In genomic region chr12:32548691-32549412, GRCh38 we compare ENCODE assay signal across 11 cellular contexts.
DNase-seq lines count a peak whose midpoint lies in the region; ATAC-seq, FAIRE-seq and TF ChIP-seq lines count a peak whose summit lies in the region.
"Had no signal": no experiment of that assay in that cellular context is flagged by ENCODE, and none has a peak within 500 bp of the region (broad histone marks: within the 10 kb centered on the region; RNA-seq: fewer than 3 reads in every experiment).

No MANE protein-coding gene starts in this region.

- H3K27me3 Mint-ChIP-seq in activated B cell treated with CpG ODN at 0.5 μM for 24 hours, result no peaks in the 10 kb centered on the region
- H3K27me3 Mint-ChIP-seq in T-helper 2 cell treated with Interferon-gamma antibody and Interleukin-4, amounts not matched to agents 5 μg/mL and 100 μg/mL, for 36 hours (ENCODE audit: low read depth), result no peaks in the 10 kb centered on the region

- no peaks in the 10 kb centered on the region for H3K9me3 Mint-ChIP-seq in activated B cell treated with CpG ODN at 0.5 μM for 24 hours
- H3K9me3 Mint-ChIP-seq in T-helper 2 cell treated with Interferon-gamma antibody and Interleukin-4, amounts not matched to agents 5 μg/mL and 100 μg/mL, for 36 hours, result no peaks in the 10 kb centered on the region

- H3K9me3 ChIP-seq in pancreas (no peaks in the 10 kb centered on the region), WERI-Rb-1 (ENCODE audit: severe bottlenecking) (no peaks in the 10 kb centered on the region)

- CTCF ChIA-PET in activated B cell treated with CpG ODN at 0.5 μM for 24 hours (lab: Charles Lee), result interaction anchor here (1.1 kb wide), 1 partner anchor 16 kb away, joined by 3 read pairs; no protein-coding TSS in a partner anchor

- peaks cover 48% of the 10 kb centered on the region for H3K4me1 Mint-ChIP-seq in activated B cell treated with CpG ODN at 0.5 μM for 24 hours
- no peaks in the 10 kb centered on the region for H3K4me1 Mint-ChIP-seq in T-helper 2 cell treated with Interferon-gamma antibody and Interleukin-4, amounts not matched to agents 5 μg/mL and 100 μg/mL, for 36 hours (ENCODE audit: low read depth)

- no peak for TF ChIP-seq CTCF in activated B cell treated with CpG ODN at 0.5 μM for 24 hours (IDR thresholded peaks at IDR 0.05)
- TF ChIP-seq CTCF in foreskin keratinocyte (conservative IDR thresholded peaks at IDR 0.05), result no peak
- no peak for TF ChIP-seq CTCF in pancreas (IDR thresholded peaks at IDR 0.05)
- TF ChIP-seq CTCF in WERI-Rb-1 (IDR thresholded peaks at IDR 0.05; ENCODE audit: low read depth, low read length), result no peak

- H3K27me3 ChIP-seq in foreskin keratinocyte, result no peaks in the 10 kb centered on the region
- no peaks in the 10 kb centered on the region for H3K27me3 ChIP-seq in pancreas
- no peaks in the 10 kb centered on the region for H3K27me3 ChIP-seq in WERI-Rb-1 (ENCODE audit: insufficient read depth, low read depth, severe bottlenecking)

- POLR2A ChIA-PET in activated B cell treated with CpG ODN at 0.5 μM for 24 hours (lab: Charles Lee), result no interaction called here

- ATAC-seq in activated B cell treated with CpG ODN at 0.5 μM for 24 hours (ENCODE audit: low read depth) (no peak), foreskin keratinocyte (peak; percentile 23), pancreas (peak; percentile 57 to 77 (median 68))

- H3K36me3 ChIP-seq in pancreas (no peaks in the 10 kb centered on the region), WERI-Rb-1 (no peaks in the 10 kb centered on the region)

- H3K4me1 ChIP-seq in foreskin keratinocyte, result peaks cover 4% of the 10 kb centered on the region
- H3K4me1 ChIP-seq in pancreas, result peaks cover 8 to 38% (median 9%) of the 10 kb centered on the region in 3 donors

- intact Hi-C loops in activated B cell treated with CpG ODN at 0.5 μM for 24 hours (cut with micrococcal nuclease) (loop anchor here (10.0 kb wide), 1 partner anchor 894 kb away; the partner anchor contains the start of gene ETFBKMT), pancreas (cut with DNase I) (no loop called here)

- H3K27ac ChIP-seq in foreskin keratinocyte (no peak overlapping the region), pancreas (peak overlapping the region in 2 of 4 donors; percentile 41 to 43), WERI-Rb-1 (no peak overlapping the region)

- H3K4me3 ChIP-seq in pancreas, result no peak overlapping the region
- H3K4me3 ChIP-seq in WERI-Rb-1 (ENCODE audit: low read depth, low read length), result no peak overlapping the region

- 25 to 31% methylated on average over 8 of the region's 8 CpGs for WGBS in pancreas, 2 donors

- DNase-seq in AG08395 (ENCODE audit: low spot score), result peak; percentile 73
- no peak for DNase-seq in activated B cell treated with CpG ODN at 0.5 μM for 24 hours
- DNase-seq in foreskin keratinocyte, result no peak
- DNase-seq in pancreas, result peak in 3 of 6 donors; percentile 30 to 40 (median 31)
- DNase-seq in activated CD8-positive, alpha-beta memory T cell treated with anti-CD3 and anti-CD28 coated beads, Interleukin-2, amount 50 U/mL, for 48 hours, result no peak
- no peak for DNase-seq in SIG-M5 treated with dmso at 0.1 percent for 504 hours (lab: John Stamatoyannopoulos, UW; ENCODE audit: unreplicated experiment)
- no peak for DNase-seq in WERI-Rb-1
- DNase-seq in T-helper 2 cell treated with Interferon-gamma antibody and Interleukin-4, amounts not matched to agents 5 μg/mL and 100 μg/mL, for 36 hours (ENCODE audit: low spot score), result no peak
- DNase-seq: NCI-H1092; stimulated activated CD4-positive, alpha-beta T cell treated with anti-CD3 and anti-CD28 coated beads, Interleukin-4, amount 100 ng/mL, for 24 hours had no signal

- peak overlapping the region; percentile 19 for H3K27ac Mint-ChIP-seq in activated B cell treated with CpG ODN at 0.5 μM for 24 hours
- no peak overlapping the region for H3K27ac Mint-ChIP-seq in T-helper 2 cell treated with Interferon-gamma antibody and Interleukin-4, amounts not matched to agents 5 μg/mL and 100 μg/mL, for 36 hours

- no peak overlapping the region for H3K4me3 Mint-ChIP-seq in activated B cell treated with CpG ODN at 0.5 μM for 24 hours
- no peak overlapping the region for H3K4me3 Mint-ChIP-seq in T-helper 2 cell treated with Interferon-gamma antibody and Interleukin-4, amounts not matched to agents 5 μg/mL and 100 μg/mL, for 36 hours

- H3K36me3 Mint-ChIP-seq in activated B cell treated with CpG ODN at 0.5 μM for 24 hours (ENCODE audit: low read depth), result no peaks in the 10 kb centered on the region
- H3K36me3 Mint-ChIP-seq in T-helper 2 cell treated with Interferon-gamma antibody and Interleukin-4, amounts not matched to agents 5 μg/mL and 100 μg/mL, for 36 hours (ENCODE audit: low read depth), result peaks cover 1% of the 10 kb centered on the region

- no peak for FAIRE-seq in pancreas (lab: Jason Lieb, UNC)
- FAIRE-seq: GM18507 had no signal
